Comparison of ENCODE assay signal across 25 cellular contexts in genomic region chr20:53647286-53647821, GRCh38. TPM values are rescaled to one million over a fixed set of nuclear protein-coding genes. Genes with fewer than 3 reads are reported as not detected.
DNase-seq lines count a peak whose midpoint lies in the region; ATAC-seq and TF ChIP-seq lines count a peak whose summit lies in the region.
"Had no signal": no experiment of that assay in that cellular context is flagged by ENCODE, and none has a peak within 500 bp of the region (broad histone marks: within the 10 kb centered on the region; RNA-seq: fewer than 3 reads in every experiment).

No MANE protein-coding gene starts in this region.

- no peaks in the 10 kb centered on the region for H3K9me3 ChIP-seq in DND-41 (ENCODE audit: insufficient read depth, low read length, severe bottlenecking)
- no peaks in the 10 kb centered on the region for H3K9me3 ChIP-seq in mesenchymal stem cell (ENCODE audit: control insufficient read depth, low read length)
- H3K9me3 ChIP-seq: BLaER1 treated with 17β-estradiol and CSF1 and Interleukin-3, amounts not matched to agents 10 nM and 100 nM; Peyer's patch; SK-N-SH had no signal

- no peaks in the 10 kb centered on the region for H3K27me3 ChIP-seq in DND-41 (ENCODE audit: insufficient read depth, low read length, poor library complexity)
- no peaks in the 10 kb centered on the region for H3K27me3 ChIP-seq in mesenchymal stem cell (ENCODE audit: control insufficient read depth in 1 of 2, insufficient read depth in 1 of 2, low read length in 2 of 2)
- H3K27me3 ChIP-seq: BLaER1 treated with 17β-estradiol and CSF1 and Interleukin-3, amounts not matched to agents 10 nM and 100 nM; Peyer's patch had no signal

- H2AK5ac ChIP-seq in mesenchymal stem cell (ENCODE audit: low read length, severe bottlenecking), result no peak overlapping the region

- TF ChIP-seq POLR2A in NB4 (IDR thresholded peaks at IDR 0.05; ENCODE audit: extremely low read depth, insufficient read length), result no peak

- H3K4me3 ChIP-seq in DND-41 (ENCODE audit: low read depth in 1 of 2, low read length in 2 of 2) (no peak overlapping the region), NB4 (ENCODE audit: low read depth, low read length) (no peak overlapping the region), mesenchymal stem cell (ENCODE audit: insufficient read depth in 1 of 2, low read depth in 1 of 2, low read length in 2 of 2) (no peak overlapping the region)
- H3K4me3 ChIP-seq: BLaER1 treated with 17β-estradiol and CSF1 and Interleukin-3, amounts not matched to agents 10 nM and 100 nM; Peyer's patch had no signal

- H3K27ac ChIP-seq in DND-41 (ENCODE audit: low read length), result peak overlapping the region; percentile 32; the same call in 1 of the 2 replicates
- H3K27ac ChIP-seq in mesenchymal stem cell (ENCODE audit: low read length, poor library complexity, severe bottlenecking), result no peak overlapping the region
- H3K27ac ChIP-seq: Peyer's patch had no signal

- H3K4me1 ChIP-seq in DND-41 (ENCODE audit: insufficient read depth, low read length), result peaks cover 35% of the 10 kb centered on the region
- peaks cover 3% of the 10 kb centered on the region for H3K4me1 ChIP-seq in mesenchymal stem cell (ENCODE audit: control insufficient read depth, insufficient read depth, low read depth, low read length)

- H3K4me2 ChIP-seq in DND-41 (ENCODE audit: insufficient read depth, low read length) (no peak overlapping the region), mesenchymal stem cell (ENCODE audit: low read length, poor library complexity, severe bottlenecking) (no peak overlapping the region)
- H3K4me2 ChIP-seq: BLaER1 treated with 17β-estradiol and CSF1 and Interleukin-3, amounts not matched to agents 10 nM and 100 nM; SK-N-SH had no signal

- H2BK5ac ChIP-seq in mesenchymal stem cell (ENCODE audit: low read depth, low read length, poor library complexity, severe bottlenecking), result no peak overlapping the region

- no peak overlapping the region for H3K23ac ChIP-seq in mesenchymal stem cell (ENCODE audit: low read length in 2 of 2)

- TF ChIP-seq CTCF in DND-41 (IDR thresholded peaks at IDR 0.05; ENCODE audit: borderline replicate concordance, extremely low read depth, low read length, poor library complexity, severe bottlenecking) (no peak), NB4 (IDR thresholded peaks at IDR 0.05; ENCODE audit: low read depth, low read length) (no peak)

- no peak overlapping the region for H2AFZ ChIP-seq in DND-41 (ENCODE audit: low read depth, low read length)
- no peak overlapping the region for H2AFZ ChIP-seq in mesenchymal stem cell (ENCODE audit: low read depth, low read length)

- intact Hi-C loops in dendritic cell treated with granulocyte-macrophage colony-stimulating factor and Interleukin-4, amounts not matched to agents 40 ng/mL and 50 ng/mL, for 4 days (cut with micrococcal nuclease), result no loop called here

- no peaks in the 10 kb centered on the region for H3K79me2 ChIP-seq in DND-41 (ENCODE audit: insufficient read depth, low read length)

- H4K20me1 ChIP-seq in DND-41 (ENCODE audit: insufficient read depth, low read length), result no peaks in the 10 kb centered on the region
- H4K20me1 ChIP-seq: BLaER1 treated with 17β-estradiol and CSF1 and Interleukin-3, amounts not matched to agents 10 nM and 100 nM had no signal

- no peak for ATAC-seq in DND-41 (ENCODE audit: insufficient read depth, low read depth)
- ATAC-seq in GM19351 (IDR thresholded peaks at IDR 0.05; ENCODE audit: unreplicated experiment), result no peak

- DNase-seq in DND-41, result no peak
- peak; percentile 69 for DNase-seq in NB4 (ENCODE audit: low read depth)
- no peak for DNase-seq in mesenchymal stem cell
- no peak for DNase-seq in NCI-H1417 treated with DMSO at 0.1 percent for 48 hours (lab: John Stamatoyannopoulos, UW)
- DNase-seq in DMS 273 (lab: John Stamatoyannopoulos, UW; ENCODE audit: unreplicated experiment), result no peak
- DNase-seq: AML-193; CD4-positive, alpha-beta T cell; DMS 273 treated with DMSO at 0.1 percent for 48 hours; DMS79 treated with DMSO at 0.1 percent for 48 hours; H7; HFFc6; Karpas-422; NCI-H1048; NCI-H1417; NCI-H1694 treated with DMSO at 0.1 percent for 48 hours; NCI-H2081; NCI-H2227 treated with DMSO at 0.1 percent for 48 hours; NCI-H526 treated with DMSO at 0.1 percent for 48 hours; Peyer's patch; SK-N-SH; SW 1271 had no signal

- peak overlapping the region; percentile 47 for H3K27ac Mint-ChIP-seq in dendritic cell treated with granulocyte-macrophage colony-stimulating factor and Interleukin-4, amounts not matched to agents 40 ng/mL and 50 ng/mL, for 4 days
- H3K27ac Mint-ChIP-seq: CD4-positive, alpha-beta T cell; HFFc6; T-helper 1 cell treated with Interleukin-12 subunit alpha and Interleukin-12 subunit beta and Interleukin-4 antibody, amounts not matched to agents 30 μg/mL and 1 μg/mL, for 36 hours had no signal

- WGBS in mesenchymal stem cell, result 97% methylated on average over 6 of the region's 7 CpGs

- peaks cover 23% of the 10 kb centered on the region for H3K4me1 Mint-ChIP-seq in dendritic cell treated with granulocyte-macrophage colony-stimulating factor and Interleukin-4, amounts not matched to agents 40 ng/mL and 50 ng/mL, for 4 days (ENCODE audit: low read depth)

- H3K9ac ChIP-seq in DND-41 (ENCODE audit: low read depth, low read length), result no peak overlapping the region
- no peak overlapping the region for H3K9ac ChIP-seq in mesenchymal stem cell (ENCODE audit: low read length)
- H3K9ac ChIP-seq: BLaER1 treated with 17β-estradiol and CSF1 and Interleukin-3, amounts not matched to agents 10 nM and 100 nM; SK-N-SH had no signal

- H3K9me3 Mint-ChIP-seq in dendritic cell treated with granulocyte-macrophage colony-stimulating factor and Interleukin-4, amounts not matched to agents 40 ng/mL and 50 ng/mL, for 4 days, result no peaks in the 10 kb centered on the region
- H3K9me3 Mint-ChIP-seq: CD4-positive, alpha-beta T cell; HFFc6; T-helper 1 cell treated with Interleukin-12 subunit alpha and Interleukin-12 subunit beta and Interleukin-4 antibody, amounts not matched to agents 30 μg/mL and 1 μg/mL, for 36 hours had no signal

- H2BK12ac ChIP-seq in mesenchymal stem cell (ENCODE audit: low read length in 2 of 2), result no peak overlapping the region

- H3K36me3 ChIP-seq in DND-41 (ENCODE audit: insufficient read depth, low read length) (no peaks in the 10 kb centered on the region), mesenchymal stem cell (ENCODE audit: control insufficient read depth in 1 of 2, insufficient read depth in 2 of 2, low read depth in 1 of 2, low read length in 2 of 2) (no peaks in the 10 kb centered on the region)
- H3K36me3 ChIP-seq: BLaER1 treated with 17β-estradiol and CSF1 and Interleukin-3, amounts not matched to agents 10 nM and 100 nM; Peyer's patch had no signal

- H4K91ac ChIP-seq in mesenchymal stem cell (ENCODE audit: low read length), result no peak overlapping the region

- no peak overlapping the region for H3K18ac ChIP-seq in mesenchymal stem cell (ENCODE audit: low read depth in 1 of 2, low read length in 2 of 2)

- no peak overlapping the region for H3K4me3 Mint-ChIP-seq in dendritic cell treated with granulocyte-macrophage colony-stimulating factor and Interleukin-4, amounts not matched to agents 40 ng/mL and 50 ng/mL, for 4 days
- H3K4me3 Mint-ChIP-seq: CD4-positive, alpha-beta T cell; HFFc6; T-helper 1 cell treated with Interleukin-12 subunit alpha and Interleukin-12 subunit beta and Interleukin-4 antibody, amounts not matched to agents 30 μg/mL and 1 μg/mL, for 36 hours had no signal

- H3K27me3 Mint-ChIP-seq in dendritic cell treated with granulocyte-macrophage colony-stimulating factor and Interleukin-4, amounts not matched to agents 40 ng/mL and 50 ng/mL, for 4 days, result no peaks in the 10 kb centered on the region
- H3K27me3 Mint-ChIP-seq: CD4-positive, alpha-beta T cell had no signal

- H3K36me3 Mint-ChIP-seq in dendritic cell treated with granulocyte-macrophage colony-stimulating factor and Interleukin-4, amounts not matched to agents 40 ng/mL and 50 ng/mL, for 4 days (ENCODE audit: low read depth), result no peaks in the 10 kb centered on the region

- H3K14ac ChIP-seq in mesenchymal stem cell (ENCODE audit: low read length in 2 of 2), result no peak overlapping the region

- peak overlapping the region; percentile 19 for H2BK120ac ChIP-seq in mesenchymal stem cell (ENCODE audit: low read depth, low read length)

- no peak overlapping the region for H3K4ac ChIP-seq in mesenchymal stem cell (ENCODE audit: low read depth in 1 of 2, low read length in 2 of 2)

- no peaks in the 10 kb centered on the region for H3K79me1 ChIP-seq in mesenchymal stem cell (replicated peaks; ENCODE audit: low read length, poor library complexity, severe bottlenecking)

- H2BK15ac ChIP-seq in mesenchymal stem cell (ENCODE audit: low read depth, poor library complexity, severe bottlenecking), result no peak overlapping the region

- H4K8ac ChIP-seq in mesenchymal stem cell (ENCODE audit: low read length), result no peak overlapping the region

RNA-seq across cellular contexts. Expression of gene ZNF217, which starts 53.7 kb away (rescaled TPM):
- polyA plus RNA-seq in mesenchymal stem cell (2013, experiment 1 of 2), result 15.7 TPM
- polyA plus RNA-seq in mesenchymal stem cell (2013, experiment 2 of 2), result 16.6 TPM
